In the genomic region with DNA sequence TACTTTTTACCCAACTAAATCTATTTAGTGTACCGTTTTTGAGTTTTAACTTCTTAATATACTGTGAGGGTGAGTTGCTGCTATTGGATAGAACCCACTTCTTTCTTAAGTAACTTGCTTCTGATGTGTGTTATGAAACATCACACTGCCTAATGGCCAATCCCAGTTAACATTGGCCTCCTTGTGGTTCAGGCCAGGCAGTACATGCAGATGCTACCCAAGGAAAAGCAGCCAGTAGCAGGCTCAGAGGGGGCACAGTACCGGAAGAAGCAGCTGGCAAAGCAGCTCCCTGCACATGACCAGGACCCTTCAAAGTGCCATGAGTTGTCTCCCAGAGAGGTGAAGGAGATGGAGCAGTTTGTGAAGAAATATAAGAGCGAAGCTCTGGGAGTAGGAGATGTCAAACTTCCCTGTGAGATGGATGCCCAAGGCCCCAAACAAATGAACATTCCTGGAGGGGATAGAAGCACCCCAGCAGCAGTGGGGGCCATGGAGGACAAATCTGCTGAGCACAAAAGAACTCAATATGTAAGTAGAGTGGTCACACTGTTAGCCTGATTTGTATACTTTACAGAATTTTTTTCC, we compare ENCODE assay signal across 8 cellular contexts. TPM values are rescaled to one million over a fixed set of nuclear protein-coding genes. Genes with fewer than 3 reads are reported as not detected.
DNase-seq lines count a peak whose midpoint lies in the region; ATAC-seq and TF ChIP-seq lines count a peak whose summit lies in the region.

No MANE protein-coding gene starts in this region.

- intact Hi-C loops in right lobe of liver (cut with DNase I) = loop anchor here in 1 of 2 donors (10.0 kb wide), 1 partner anchor 275 kb away; a partner anchor contains a TSS
- intact Hi-C loops in uterus (cut with DNase I; ENCODE audit: low total_unique reads) = loop anchor here (10.0 kb wide), 1 partner anchor 555 kb away; no protein-coding TSS in a partner anchor

- H3K27ac ChIP-seq in 22Rv1 = no peak overlapping the region
- H3K27ac ChIP-seq in right lobe of liver = no peak overlapping the region
- no peak overlapping the region for H3K27ac ChIP-seq in uterus

- no peak overlapping the region for H3K4me3 ChIP-seq in right lobe of liver
- H3K4me3 ChIP-seq in uterus = no peak overlapping the region

- ATAC-seq in right lobe of liver = peak; percentile 60 to 72 (median 66)

- H3K4me1 ChIP-seq in right lobe of liver (no peaks in the 10 kb centered on the region), uterus (no peaks in the 10 kb centered on the region)

- CTCF ChIA-PET in GM10248 (lab: Yijun Ruan, JAX) = interaction anchor here (0.9 to 3.7 kb wide), 12 partner anchors 8 to 339 kb away, joined by 3 to 22 read pairs (median 6); no protein-coding TSS in a partner anchor

- no peak for TF ChIP-seq POLR2A in right lobe of liver (IDR thresholded peaks at IDR 0.05)
- TF ChIP-seq POLR2A in uterus (IDR thresholded peaks at IDR 0.05) = no peak

- H3K27me3 ChIP-seq in right lobe of liver (no peaks in the 10 kb centered on the region), uterus (no peaks in the 10 kb centered on the region)

- DNase-seq in GM10248 (ENCODE audit: extremely low spot score) = no peak
- peak; percentile 31 for DNase-seq in HT1080 (ENCODE audit: low read depth)
- peak; percentile 81 for DNase-seq in amniotic epithelial cell (ENCODE audit: low read depth)
- no peak for DNase-seq in right lobe of liver
- no peak for DNase-seq in hypothalamus (lab: John Stamatoyannopoulos, UW)
- no peak for DNase-seq in NCI-H446 treated with DMSO at 0.1 percent for 48 hours (lab: John Stamatoyannopoulos, UW)
- DNase-seq in uterus = no peak

- H3K36me3 ChIP-seq in right lobe of liver (no peaks in the 10 kb centered on the region), uterus (no peaks in the 10 kb centered on the region)

- WGBS in right lobe of liver (ENCODE audit: insufficient coverage, low coverage, low lambda C conversion rate, missing lambda C conversion rate) = 94% methylated on average over 3 of the region's 3 CpGs

- no peaks in the 10 kb centered on the region for H3K9me3 ChIP-seq in right lobe of liver
- no peaks in the 10 kb centered on the region for H3K9me3 ChIP-seq in uterus

- POLR2A ChIA-PET in GM10248 (lab: Yijun Ruan, JAX) = no interaction called here

- peak; percentile 41 for TF ChIP-seq CTCF in 22Rv1 (IDR thresholded peaks at IDR 0.05)
- peak; percentile 12 for TF ChIP-seq CTCF in GM10248 (IDR thresholded peaks at IDR 0.05; ENCODE audit: control extremely low read depth, extremely low read depth, low read depth, missing control alignments)
- peak; percentile 30 to 39 (median 34) for TF ChIP-seq CTCF in right lobe of liver (IDR thresholded peaks at IDR 0.05)
- peak in 2 of 4 experiments; percentile 6 to 24 for TF ChIP-seq CTCF in uterus (IDR thresholded peaks at IDR 0.05)

RNA-seq across cellular contexts. Expression of a gene that starts 39.7 kb away (rescaled TPM):
- 48.8 and 54.8 TPM in 2 replicates for total RNA-seq in HT1080 (2014; rRNA removed; shearing (Covaris generic))
- 38.5 and 46.2 TPM in 2 replicates for polyA plus RNA-seq in HT1080 (2015; cell fraction: cytosol; rRNA removed)
- polyA plus RNA-seq in HT1080 (2015; cell fraction: nucleus; rRNA removed) = 178 and 196 TPM in 2 replicates
- total RNA-seq in right lobe of liver = 10 to 100 TPM in 3 of 6 experiments, 1 to 10 TPM in 3; 6.0 to 22.3 (median 12.5) TPM
- total RNA-seq in uterus = 100 to 1,000 TPM; 115 to 189 (median 146) TPM

Comparison
In these comparisons a context has a peak if more than half of its experiments do, and no peak if none do; other contexts are left out.
1. DNase-seq: peak in HT1080 (single experiment) and amniotic epithelial cell (single experiment); none in GM10248 (single experiment), right lobe of liver (0 of 3), hypothalamus (0 of 51), NCI-H446 treated with DMSO at 0.1 percent for 48 hours (single experiment) and uterus (0 of 2).